In genomic region chr1:16146888-16147614, GRCh38 we compare ENCODE assay signal across 10 cellular contexts. TPM values are rescaled to one million over a fixed set of nuclear protein-coding genes. Genes with fewer than 3 reads are reported as not detected.
DNase-seq lines count a peak whose midpoint lies in the region; ATAC-seq and TF ChIP-seq lines count a peak whose summit lies in the region.
"Had no signal": no experiment of that assay in that cellular context is flagged by ENCODE, and none has a peak within 500 bp of the region (broad histone marks: within the 10 kb centered on the region; RNA-seq: fewer than 3 reads in every experiment).

No MANE protein-coding gene starts in this region.

- TF ChIP-seq CTCF in choroid plexus epithelial cell (conservative IDR thresholded peaks at IDR 0.05; ENCODE audit: low read depth, low read length) (no peak), lower lobe of right lung (IDR thresholded peaks at IDR 0.05) (no peak), tibial nerve (IDR thresholded peaks at IDR 0.05) (no peak)

- H3K9me3 ChIP-seq in lower lobe of right lung (no peaks in the 10 kb centered on the region), tibial nerve (no peaks in the 10 kb centered on the region)

- H3K36me3 ChIP-seq in lower lobe of right lung (peaks cover 32% of the 10 kb centered on the region), tibial nerve (peaks cover 0 to 42% (median 0%) of the 10 kb centered on the region in 3 donors), H7 (replicated peaks; ENCODE audit: control insufficient read depth, insufficient read depth, low read length) (peaks cover 20% of the 10 kb centered on the region)

- H3K27me3 ChIP-seq in lower lobe of right lung (ENCODE audit: low read depth) (no peaks in the 10 kb centered on the region), tibial nerve (no peaks in the 10 kb centered on the region), H7 (ENCODE audit: control insufficient read depth, insufficient read depth, low read length) (no peaks in the 10 kb centered on the region)

- ATAC-seq in lower lobe of right lung (no peak), HG03196 (IDR thresholded peaks at IDR 0.05; ENCODE audit: unreplicated experiment) (no peak), GM21723 (IDR thresholded peaks at IDR 0.05; ENCODE audit: unreplicated experiment) (no peak)
- ATAC-seq: activated T-helper 17 cell treated with anti-CD3 and anti-CD28 coated beads, Interleukin-2, amount 50 U/mL, for 72 hours had no signal

- H3K27ac ChIP-seq in lower lobe of right lung = peak overlapping the region; percentile 90
- peak overlapping the region; percentile 81 to 95 (median 88) for H3K27ac ChIP-seq in tibial nerve

- TF ChIP-seq POLR2A in tibial nerve (IDR thresholded peaks at IDR 0.05) = peak in 1 of 2 donors; percentile 12

- intact Hi-C loops in lower lobe of right lung (cut with DNase I) = no loop called here

- no peak overlapping the region for H3K4me3 ChIP-seq in choroid plexus epithelial cell (ENCODE audit: low read depth, low read length)
- no peak overlapping the region for H3K4me3 ChIP-seq in lower lobe of right lung
- H3K4me3 ChIP-seq in tibial nerve = peak overlapping the region in 1 of 4 donors; percentile 6
- H3K4me3 ChIP-seq in H7 (ENCODE audit: insufficient read depth, low read depth, low read length) = no peak overlapping the region

- DNase-seq in M059J (ENCODE audit: low read depth) (peak; percentile 92), choroid plexus epithelial cell (ENCODE audit: low read depth) (peak; percentile 51), lower lobe of right lung (no peak), tibial nerve (ENCODE audit: low spot score in 2 of 2) (no peak), H7 (no peak), NCI-H510A (lab: John Stamatoyannopoulos, UW) (no peak)
- DNase-seq: stimulated activated CD4-positive, alpha-beta T cell treated with anti-CD3 and anti-CD28 coated beads, Interleukin-2, amount 100 ng/mL, for 24 hours had no signal

- no peak for TF ChIP-seq EP300 in tibial nerve (IDR thresholded peaks at IDR 0.05)

- WGBS in tibial nerve, 2 donors = 42 to 43% methylated on average over 13 of the region's 13 CpGs

- H3K4me1 ChIP-seq in lower lobe of right lung (peaks cover 77% of the 10 kb centered on the region), tibial nerve (peaks cover 6 to 97% (median 61%) of the 10 kb centered on the region in 4 donors)

RNA-seq across cellular contexts. Expression of gene EPHA2, which starts 8.8 kb away (rescaled TPM):
- total RNA-seq in M059J (2014; rRNA removed; shearing (Covaris generic)) = 136 and 212 TPM in 2 replicates
- total RNA-seq in lower lobe of right lung (20.4 TPM), tibial nerve (10 to 100 TPM; 30.0 to 66.9 (median 35.9) TPM)
- total RNA-seq in H7 (2014; rRNA removed; shearing (Covaris generic)) = 43.3 and 63.5 TPM in 2 replicates

Comparison
In these comparisons a context has a peak if more than half of its experiments do, and no peak if none do; other contexts are left out.
1. DNase-seq: peak in M059J (single experiment) and choroid plexus epithelial cell (single experiment); none in lower lobe of right lung (single experiment), tibial nerve (0 of 2), H7 (single experiment) and NCI-H510A (single experiment).